ENCODE assay signal across 20 cellular contexts in the genomic region with DNA sequence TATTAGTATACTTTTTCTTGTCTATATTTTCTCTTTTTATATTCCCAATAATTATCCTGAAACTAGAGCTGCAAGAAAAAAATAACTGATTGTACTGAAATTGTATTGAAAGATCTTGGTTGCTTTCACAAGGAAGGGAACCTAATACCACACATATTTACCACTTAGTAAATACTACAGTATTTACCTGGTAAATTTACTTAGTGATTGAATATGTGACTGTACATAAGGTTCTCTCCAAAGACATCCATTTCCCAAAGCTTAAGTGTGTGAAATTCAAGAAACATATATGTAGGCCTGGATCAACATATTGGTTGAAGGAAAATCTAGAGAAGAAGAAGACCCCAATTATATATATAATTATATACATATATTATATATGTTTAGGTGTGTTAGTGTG.
"Had no signal": no experiment of that assay in that cellular context is flagged by ENCODE, and none has a peak within 500 bp of the region (broad histone marks: within the 10 kb centered on the region; RNA-seq: fewer than 3 reads in every experiment).

No MANE protein-coding gene starts in this region.

- ATAC-seq: esophagus mucosa, gastroesophageal sphincter, lower lobe of right lung, natural killer cell had no signal

- H3K27me3 ChIP-seq: dorsolateral prefrontal cortex, gastroesophageal sphincter, right atrium auricular region, stomach, transverse colon had no signal

- H3K4me1 ChIP-seq: gastroesophageal sphincter, left ventricle myocardium inferior, lower lobe of right lung, right atrium auricular region, stomach, transverse colon had no signal

- FAIRE-seq: endometrium, keratinocyte, small intestine had no signal

- H3K27ac ChIP-seq: dorsolateral prefrontal cortex, gastroesophageal sphincter, left ventricle myocardium inferior, lower lobe of right lung, right atrium auricular region, stomach, thoracic aorta, transverse colon had no signal

- H3K36me3 ChIP-seq: gastroesophageal sphincter, left ventricle myocardium inferior, lower lobe of right lung, right atrium auricular region, stomach, thoracic aorta, transverse colon had no signal

- DNase-seq: cortex of kidney; dorsolateral prefrontal cortex; effector CD8-positive, alpha-beta T cell; glutamatergic neuron; immature natural killer cell; left ventricle myocardium inferior; lower lobe of right lung; natural killer cell; small intestine; stimulated activated CD4-positive, alpha-beta T cell treated with anti-CD3 and anti-CD28 coated beads, Interleukin-12 subunit alpha, Interleukin-12 subunit beta, amount 100 ng/mL, for 4 hours; stimulated activated naive CD4-positive, alpha-beta T cell; stomach; substantia nigra; transverse colon had no signal

- H3K9me3 ChIP-seq: gastroesophageal sphincter, left ventricle myocardium inferior, lower lobe of right lung, right atrium auricular region, stomach, thoracic aorta, transverse colon had no signal

- H3K4me3 ChIP-seq: dorsolateral prefrontal cortex, gastroesophageal sphincter, left ventricle myocardium inferior, lower lobe of right lung, right atrium auricular region, stomach, thoracic aorta, transverse colon had no signal
